1 cellular context compared by ENCODE assay signal in the genomic region with DNA sequence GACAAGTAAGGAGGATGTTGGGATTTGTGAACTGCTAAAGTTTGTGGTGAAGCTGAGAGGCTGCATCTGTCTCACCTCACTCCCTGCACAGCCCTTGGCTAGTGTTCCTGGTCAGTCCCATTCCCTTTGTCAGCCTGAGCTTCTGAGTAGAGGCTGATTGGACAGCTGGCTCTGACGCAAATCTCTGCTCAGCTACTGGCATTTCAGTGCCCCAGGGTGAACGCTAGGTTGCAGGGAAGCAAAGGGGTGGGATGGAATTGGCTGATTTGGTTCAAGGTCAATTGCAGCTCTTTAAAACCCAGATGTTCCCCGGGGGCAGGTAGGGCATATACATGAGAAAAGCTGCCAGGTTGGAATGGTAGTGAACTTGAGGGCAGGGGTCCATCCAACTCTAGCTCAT.
TF ChIP-seq lines count a peak whose summit lies in the region.

No MANE protein-coding gene starts in this region.

TF ChIP-seq in WTC11, 78 proteins besides CTCF, POLR2A, EP300 and RAD21 (continued from another document):
- TF ChIP-seq, protein P1, sequence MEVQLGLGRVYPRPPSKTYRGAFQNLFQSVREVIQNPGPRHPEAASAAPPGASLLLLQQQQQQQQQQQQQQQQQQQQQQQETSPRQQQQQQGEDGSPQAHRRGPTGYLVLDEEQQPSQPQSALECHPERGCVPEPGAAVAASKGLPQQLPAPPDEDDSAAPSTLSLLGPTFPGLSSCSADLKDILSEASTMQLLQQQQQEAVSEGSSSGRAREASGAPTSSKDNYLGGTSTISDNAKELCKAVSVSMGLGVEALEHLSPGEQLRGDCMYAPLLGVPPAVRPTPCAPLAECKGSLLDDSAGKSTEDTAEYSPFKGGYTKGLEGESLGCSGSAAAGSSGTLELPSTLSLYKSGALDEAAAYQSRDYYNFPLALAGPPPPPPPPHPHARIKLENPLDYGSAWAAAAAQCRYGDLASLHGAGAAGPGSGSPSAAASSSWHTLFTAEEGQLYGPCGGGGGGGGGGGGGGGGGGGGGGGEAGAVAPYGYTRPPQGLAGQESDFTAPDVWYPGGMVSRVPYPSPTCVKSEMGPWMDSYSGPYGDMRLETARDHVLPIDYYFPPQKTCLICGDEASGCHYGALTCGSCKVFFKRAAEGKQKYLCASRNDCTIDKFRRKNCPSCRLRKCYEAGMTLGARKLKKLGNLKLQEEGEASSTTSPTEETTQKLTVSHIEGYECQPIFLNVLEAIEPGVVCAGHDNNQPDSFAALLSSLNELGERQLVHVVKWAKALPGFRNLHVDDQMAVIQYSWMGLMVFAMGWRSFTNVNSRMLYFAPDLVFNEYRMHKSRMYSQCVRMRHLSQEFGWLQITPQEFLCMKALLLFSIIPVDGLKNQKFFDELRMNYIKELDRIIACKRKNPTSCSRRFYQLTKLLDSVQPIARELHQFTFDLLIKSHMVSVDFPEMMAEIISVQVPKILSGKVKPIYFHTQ (CRISPR knock-in tag; IDR thresholded peaks at IDR 0.05), result no peak
- TF ChIP-seq, protein P2, sequence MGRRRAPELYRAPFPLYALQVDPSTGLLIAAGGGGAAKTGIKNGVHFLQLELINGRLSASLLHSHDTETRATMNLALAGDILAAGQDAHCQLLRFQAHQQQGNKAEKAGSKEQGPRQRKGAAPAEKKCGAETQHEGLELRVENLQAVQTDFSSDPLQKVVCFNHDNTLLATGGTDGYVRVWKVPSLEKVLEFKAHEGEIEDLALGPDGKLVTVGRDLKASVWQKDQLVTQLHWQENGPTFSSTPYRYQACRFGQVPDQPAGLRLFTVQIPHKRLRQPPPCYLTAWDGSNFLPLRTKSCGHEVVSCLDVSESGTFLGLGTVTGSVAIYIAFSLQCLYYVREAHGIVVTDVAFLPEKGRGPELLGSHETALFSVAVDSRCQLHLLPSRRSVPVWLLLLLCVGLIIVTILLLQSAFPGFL (CRISPR knock-in tag; IDR thresholded peaks at IDR 0.05; ENCODE audit: borderline replicate concordance), result no peak
